ENCODE assay signal across 1 cellular context in the genomic region with DNA sequence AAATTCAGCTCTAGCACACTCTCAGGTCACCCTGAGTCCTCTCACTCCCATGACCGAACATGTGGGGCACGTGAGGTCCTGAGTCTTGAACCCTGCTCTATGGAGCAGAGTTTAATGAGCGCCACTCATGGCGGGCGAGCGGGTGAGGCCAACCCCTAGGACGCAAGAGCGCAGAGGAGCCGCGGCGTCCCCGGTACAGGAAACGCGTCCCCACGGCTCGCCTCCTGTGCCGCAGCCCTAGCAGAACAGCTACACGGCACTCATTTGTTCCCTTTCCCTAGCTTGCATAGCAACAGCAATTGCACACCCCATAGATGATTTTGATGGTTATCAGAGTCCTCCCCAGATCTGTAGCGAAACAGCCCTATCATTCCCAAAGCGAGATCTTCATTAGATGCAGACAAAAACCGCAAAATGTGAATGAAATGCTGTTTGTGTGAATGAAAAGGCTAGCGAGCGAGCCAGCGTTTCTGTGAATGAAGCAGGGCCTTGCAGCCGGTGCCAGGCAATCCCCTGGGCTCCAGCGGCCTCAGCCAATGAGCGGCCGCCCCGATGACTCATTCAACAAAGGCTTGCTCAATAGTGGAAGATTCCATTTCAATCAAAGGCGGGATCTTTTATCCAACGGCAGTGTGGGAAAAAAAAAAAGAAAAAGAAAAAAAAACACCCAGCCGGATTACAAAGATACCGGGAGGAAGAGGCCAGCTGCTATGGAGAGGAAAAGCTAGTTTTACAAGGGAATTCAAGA.
TF ChIP-seq lines count a peak whose summit lies in the region.

No MANE protein-coding gene starts in this region.

TF ChIP-seq in HepG2, 621 proteins besides CTCF, POLR2A, EP300 and RAD21 (continued from another document and continues in another):
- TF ChIP-seq, protein P1, sequence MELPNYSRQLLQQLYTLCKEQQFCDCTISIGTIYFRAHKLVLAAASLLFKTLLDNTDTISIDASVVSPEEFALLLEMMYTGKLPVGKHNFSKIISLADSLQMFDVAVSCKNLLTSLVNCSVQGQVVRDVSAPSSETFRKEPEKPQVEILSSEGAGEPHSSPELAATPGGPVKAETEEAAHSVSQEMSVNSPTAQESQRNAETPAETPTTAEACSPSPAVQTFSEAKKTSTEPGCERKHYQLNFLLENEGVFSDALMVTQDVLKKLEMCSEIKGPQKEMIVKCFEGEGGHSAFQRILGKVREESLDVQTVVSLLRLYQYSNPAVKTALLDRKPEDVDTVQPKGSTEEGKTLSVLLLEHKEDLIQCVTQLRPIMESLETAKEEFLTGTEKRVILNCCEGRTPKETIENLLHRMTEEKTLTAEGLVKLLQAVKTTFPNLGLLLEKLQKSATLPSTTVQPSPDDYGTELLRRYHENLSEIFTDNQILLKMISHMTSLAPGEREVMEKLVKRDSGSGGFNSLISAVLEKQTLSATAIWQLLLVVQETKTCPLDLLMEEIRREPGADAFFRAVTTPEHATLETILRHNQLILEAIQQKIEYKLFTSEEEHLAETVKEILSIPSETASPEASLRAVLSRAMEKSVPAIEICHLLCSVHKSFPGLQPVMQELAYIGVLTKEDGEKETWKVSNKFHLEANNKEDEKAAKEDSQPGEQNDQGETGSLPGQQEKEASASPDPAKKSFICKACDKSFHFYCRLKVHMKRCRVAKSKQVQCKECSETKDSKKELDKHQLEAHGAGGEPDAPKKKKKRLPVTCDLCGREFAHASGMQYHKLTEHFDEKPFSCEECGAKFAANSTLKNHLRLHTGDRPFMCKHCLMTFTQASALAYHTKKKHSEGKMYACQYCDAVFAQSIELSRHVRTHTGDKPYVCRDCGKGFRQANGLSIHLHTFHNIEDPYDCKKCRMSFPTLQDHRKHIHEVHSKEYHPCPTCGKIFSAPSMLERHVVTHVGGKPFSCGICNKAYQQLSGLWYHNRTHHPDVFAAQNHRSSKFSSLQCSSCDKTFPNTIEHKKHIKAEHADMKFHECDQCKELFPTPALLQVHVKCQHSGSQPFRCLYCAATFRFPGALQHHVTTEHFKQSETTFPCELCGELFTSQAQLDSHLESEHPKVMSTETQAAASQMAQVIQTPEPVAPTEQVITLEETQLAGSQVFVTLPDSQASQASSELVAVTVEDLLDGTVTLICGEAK (IDR thresholded peaks at IDR 0.05) = no peak
- TF ChIP-seq, protein P1 (CRISPR knock-in tag; IDR thresholded peaks at IDR 0.05) = 0 out of 2 replicates have a peak, but pooled peaks have one; percentile 36
- TF ChIP-seq, protein P2, sequence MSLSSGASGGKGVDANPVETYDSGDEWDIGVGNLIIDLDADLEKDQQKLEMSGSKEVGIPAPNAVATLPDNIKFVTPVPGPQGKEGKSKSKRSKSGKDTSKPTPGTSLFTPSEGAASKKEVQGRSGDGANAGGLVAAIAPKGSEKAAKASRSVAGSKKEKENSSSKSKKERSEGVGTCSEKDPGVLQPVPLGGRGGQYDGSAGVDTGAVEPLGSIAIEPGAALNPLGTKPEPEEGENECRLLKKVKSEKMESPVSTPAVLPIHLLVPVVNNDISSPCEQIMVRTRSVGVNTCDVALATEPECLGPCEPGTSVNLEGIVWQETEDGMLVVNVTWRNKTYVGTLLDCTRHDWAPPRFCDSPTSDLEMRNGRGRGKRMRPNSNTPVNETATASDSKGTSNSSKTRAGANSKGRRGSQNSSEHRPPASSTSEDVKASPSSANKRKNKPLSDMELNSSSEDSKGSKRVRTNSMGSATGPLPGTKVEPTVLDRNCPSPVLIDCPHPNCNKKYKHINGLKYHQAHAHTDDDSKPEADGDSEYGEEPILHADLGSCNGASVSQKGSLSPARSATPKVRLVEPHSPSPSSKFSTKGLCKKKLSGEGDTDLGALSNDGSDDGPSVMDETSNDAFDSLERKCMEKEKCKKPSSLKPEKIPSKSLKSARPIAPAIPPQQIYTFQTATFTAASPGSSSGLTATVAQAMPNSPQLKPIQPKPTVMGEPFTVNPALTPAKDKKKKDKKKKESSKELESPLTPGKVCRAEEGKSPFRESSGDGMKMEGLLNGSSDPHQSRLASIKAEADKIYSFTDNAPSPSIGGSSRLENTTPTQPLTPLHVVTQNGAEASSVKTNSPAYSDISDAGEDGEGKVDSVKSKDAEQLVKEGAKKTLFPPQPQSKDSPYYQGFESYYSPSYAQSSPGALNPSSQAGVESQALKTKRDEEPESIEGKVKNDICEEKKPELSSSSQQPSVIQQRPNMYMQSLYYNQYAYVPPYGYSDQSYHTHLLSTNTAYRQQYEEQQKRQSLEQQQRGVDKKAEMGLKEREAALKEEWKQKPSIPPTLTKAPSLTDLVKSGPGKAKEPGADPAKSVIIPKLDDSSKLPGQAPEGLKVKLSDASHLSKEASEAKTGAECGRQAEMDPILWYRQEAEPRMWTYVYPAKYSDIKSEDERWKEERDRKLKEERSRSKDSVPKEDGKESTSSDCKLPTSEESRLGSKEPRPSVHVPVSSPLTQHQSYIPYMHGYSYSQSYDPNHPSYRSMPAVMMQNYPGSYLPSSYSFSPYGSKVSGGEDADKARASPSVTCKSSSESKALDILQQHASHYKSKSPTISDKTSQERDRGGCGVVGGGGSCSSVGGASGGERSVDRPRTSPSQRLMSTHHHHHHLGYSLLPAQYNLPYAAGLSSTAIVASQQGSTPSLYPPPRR (CRISPR knock-in tag; IDR thresholded peaks at IDR 0.05; ENCODE audit: borderline replicate concordance) = no peak
- TF ChIP-seq, protein P3, sequence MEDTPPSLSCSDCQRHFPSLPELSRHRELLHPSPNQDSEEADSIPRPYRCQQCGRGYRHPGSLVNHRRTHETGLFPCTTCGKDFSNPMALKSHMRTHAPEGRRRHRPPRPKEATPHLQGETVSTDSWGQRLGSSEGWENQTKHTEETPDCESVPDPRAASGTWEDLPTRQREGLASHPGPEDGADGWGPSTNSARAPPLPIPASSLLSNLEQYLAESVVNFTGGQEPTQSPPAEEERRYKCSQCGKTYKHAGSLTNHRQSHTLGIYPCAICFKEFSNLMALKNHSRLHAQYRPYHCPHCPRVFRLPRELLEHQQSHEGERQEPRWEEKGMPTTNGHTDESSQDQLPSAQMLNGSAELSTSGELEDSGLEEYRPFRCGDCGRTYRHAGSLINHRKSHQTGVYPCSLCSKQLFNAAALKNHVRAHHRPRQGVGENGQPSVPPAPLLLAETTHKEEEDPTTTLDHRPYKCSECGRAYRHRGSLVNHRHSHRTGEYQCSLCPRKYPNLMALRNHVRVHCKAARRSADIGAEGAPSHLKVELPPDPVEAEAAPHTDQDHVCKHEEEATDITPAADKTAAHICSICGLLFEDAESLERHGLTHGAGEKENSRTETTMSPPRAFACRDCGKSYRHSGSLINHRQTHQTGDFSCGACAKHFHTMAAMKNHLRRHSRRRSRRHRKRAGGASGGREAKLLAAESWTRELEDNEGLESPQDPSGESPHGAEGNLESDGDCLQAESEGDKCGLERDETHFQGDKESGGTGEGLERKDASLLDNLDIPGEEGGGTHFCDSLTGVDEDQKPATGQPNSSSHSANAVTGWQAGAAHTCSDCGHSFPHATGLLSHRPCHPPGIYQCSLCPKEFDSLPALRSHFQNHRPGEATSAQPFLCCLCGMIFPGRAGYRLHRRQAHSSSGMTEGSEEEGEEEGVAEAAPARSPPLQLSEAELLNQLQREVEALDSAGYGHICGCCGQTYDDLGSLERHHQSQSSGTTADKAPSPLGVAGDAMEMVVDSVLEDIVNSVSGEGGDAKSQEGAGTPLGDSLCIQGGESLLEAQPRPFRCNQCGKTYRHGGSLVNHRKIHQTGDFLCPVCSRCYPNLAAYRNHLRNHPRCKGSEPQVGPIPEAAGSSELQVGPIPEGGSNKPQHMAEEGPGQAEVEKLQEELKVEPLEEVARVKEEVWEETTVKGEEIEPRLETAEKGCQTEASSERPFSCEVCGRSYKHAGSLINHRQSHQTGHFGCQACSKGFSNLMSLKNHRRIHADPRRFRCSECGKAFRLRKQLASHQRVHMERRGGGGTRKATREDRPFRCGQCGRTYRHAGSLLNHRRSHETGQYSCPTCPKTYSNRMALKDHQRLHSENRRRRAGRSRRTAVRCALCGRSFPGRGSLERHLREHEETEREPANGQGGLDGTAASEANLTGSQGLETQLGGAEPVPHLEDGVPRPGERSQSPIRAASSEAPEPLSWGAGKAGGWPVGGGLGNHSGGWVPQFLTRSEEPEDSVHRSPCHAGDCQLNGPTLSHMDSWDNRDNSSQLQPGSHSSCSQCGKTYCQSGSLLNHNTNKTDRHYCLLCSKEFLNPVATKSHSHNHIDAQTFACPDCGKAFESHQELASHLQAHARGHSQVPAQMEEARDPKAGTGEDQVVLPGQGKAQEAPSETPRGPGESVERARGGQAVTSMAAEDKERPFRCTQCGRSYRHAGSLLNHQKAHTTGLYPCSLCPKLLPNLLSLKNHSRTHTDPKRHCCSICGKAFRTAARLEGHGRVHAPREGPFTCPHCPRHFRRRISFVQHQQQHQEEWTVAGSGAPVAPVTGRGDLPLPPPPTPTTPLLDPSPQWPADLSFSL (CRISPR knock-in tag; IDR thresholded peaks at IDR 0.05) = no peak
- 0 out of 2 replicates have a peak, but pooled peaks have one; percentile 28 for TF ChIP-seq SALL2 (CRISPR knock-in tag; IDR thresholded peaks at IDR 0.05)
- TF ChIP-seq NR1H2 (CRISPR knock-in tag; IDR thresholded peaks at IDR 0.05; ENCODE audit: borderline replicate concordance, low read depth) = no peak
- no peak for TF ChIP-seq ZNF577 (CRISPR knock-in tag; IDR thresholded peaks at IDR 0.05; ENCODE audit: borderline replicate concordance, low read depth)
- TF ChIP-seq, protein P4, sequence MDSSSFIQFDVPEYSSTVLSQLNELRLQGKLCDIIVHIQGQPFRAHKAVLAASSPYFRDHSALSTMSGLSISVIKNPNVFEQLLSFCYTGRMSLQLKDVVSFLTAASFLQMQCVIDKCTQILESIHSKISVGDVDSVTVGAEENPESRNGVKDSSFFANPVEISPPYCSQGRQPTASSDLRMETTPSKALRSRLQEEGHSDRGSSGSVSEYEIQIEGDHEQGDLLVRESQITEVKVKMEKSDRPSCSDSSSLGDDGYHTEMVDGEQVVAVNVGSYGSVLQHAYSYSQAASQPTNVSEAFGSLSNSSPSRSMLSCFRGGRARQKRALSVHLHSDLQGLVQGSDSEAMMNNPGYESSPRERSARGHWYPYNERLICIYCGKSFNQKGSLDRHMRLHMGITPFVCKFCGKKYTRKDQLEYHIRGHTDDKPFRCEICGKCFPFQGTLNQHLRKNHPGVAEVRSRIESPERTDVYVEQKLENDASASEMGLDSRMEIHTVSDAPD (CRISPR knock-in tag; IDR thresholded peaks at IDR 0.05) = 0 out of 2 replicates have a peak, but pooled peaks have one; percentile 54
- no peak for TF ChIP-seq PHF5A (CRISPR knock-in tag; IDR thresholded peaks at IDR 0.05; ENCODE audit: low read depth, unreplicated experiment)
- TF ChIP-seq ZNF136 (CRISPR knock-in tag; IDR thresholded peaks at IDR 0.05; ENCODE audit: low read depth) = no peak
- 0 out of 2 replicates have a peak, but pooled peaks have one; percentile 41 for TF ChIP-seq TMF1 (CRISPR knock-in tag; IDR thresholded peaks at IDR 0.05; ENCODE audit: low read depth)
- TF ChIP-seq, protein P5, sequence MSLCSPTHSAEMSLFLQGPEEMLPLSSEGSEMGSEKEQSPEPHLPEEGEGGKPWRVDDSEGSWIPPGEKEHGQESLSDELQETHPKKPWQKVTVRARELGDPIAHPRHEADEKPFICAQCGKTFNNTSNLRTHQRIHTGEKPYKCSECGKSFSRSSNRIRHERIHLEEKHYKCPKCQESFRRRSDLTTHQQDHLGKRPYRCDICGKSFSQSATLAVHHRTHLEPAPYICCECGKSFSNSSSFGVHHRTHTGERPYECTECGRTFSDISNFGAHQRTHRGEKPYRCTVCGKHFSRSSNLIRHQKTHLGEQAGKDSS (CRISPR knock-in tag; IDR thresholded peaks at IDR 0.05; ENCODE audit: borderline replicate concordance, low read depth) = no peak
- TF ChIP-seq ZNF879 (CRISPR knock-in tag; IDR thresholded peaks at IDR 0.05) = no peak
- no peak for TF ChIP-seq ZBTB7B (CRISPR knock-in tag; IDR thresholded peaks at IDR 0.05)
- no peak for TF ChIP-seq RBM22 (optimal IDR thresholded peaks at IDR 0.05; ENCODE audit: low read length)
- no peak for TF ChIP-seq CHD4 (IDR thresholded peaks at IDR 0.05; ENCODE audit: borderline replicate concordance, low read length)
- TF ChIP-seq RELA (CRISPR knock-in tag; IDR thresholded peaks at IDR 0.05) = no peak
- TF ChIP-seq NFE2L1 (CRISPR knock-in tag; IDR thresholded peaks at IDR 0.05; ENCODE audit: borderline replicate concordance) = no peak
- TF ChIP-seq HOXD1 (CRISPR knock-in tag; IDR thresholded peaks at IDR 0.05) = no peak
- TF ChIP-seq NR2F6 (IDR thresholded peaks at IDR 0.05) = no peak
- TF ChIP-seq NR2F6 (CRISPR knock-in tag; IDR thresholded peaks at IDR 0.05) = no peak
- no peak for TF ChIP-seq ZNF558 (CRISPR knock-in tag; IDR thresholded peaks at IDR 0.05; ENCODE audit: borderline replicate concordance)
